ENCODE assay signal across 22 cellular contexts in the genomic region with DNA sequence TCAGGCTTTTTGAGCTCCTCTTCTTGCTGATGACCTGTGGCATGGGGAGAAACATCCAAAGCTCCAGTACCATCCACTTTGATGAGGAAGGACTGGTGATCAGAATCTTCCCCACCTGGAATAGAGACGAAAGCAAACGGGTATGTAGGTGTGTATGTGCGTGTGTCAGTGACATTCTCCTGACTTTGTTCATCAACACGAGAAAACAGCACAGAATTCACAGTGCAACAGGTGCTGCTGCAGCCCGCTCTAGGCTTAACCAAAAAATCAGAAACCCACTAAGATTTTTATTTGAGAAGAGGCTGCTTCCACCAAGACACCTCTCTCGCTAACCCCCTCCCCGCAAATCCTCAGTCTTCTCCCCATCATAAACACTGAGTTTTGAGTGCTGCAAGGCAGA. TPM values are rescaled to one million over a fixed set of nuclear protein-coding genes. Genes with fewer than 3 reads are reported as not detected.
"Had no signal": no experiment of that assay in that cellular context is flagged by ENCODE, and none has a peak within 500 bp of the region (broad histone marks: within the 10 kb centered on the region; RNA-seq: fewer than 3 reads in every experiment).

No MANE protein-coding gene starts in this region.

- DNase-seq: Karpas-422, KG1, MG63, NCI-H1092, NCI-H1105 treated with DMSO at 0.1 percent for 48 hours, NCI-H1417 treated with DMSO at 0.1 percent for 48 hours, NCI-H146, NCI-H1694 treated with DMSO at 0.1 percent for 48 hours, NCI-H2029, NCI-H2081 treated with DMSO at 0.1 percent for 48 hours, NCI-H2171, NCI-H226, NCI-H446, NCI-H510A, NCI-H69, NCI-H774, Right ventricle myocardium superior, RPMI8226, SIG-M5 had no signal

- H3K27ac ChIP-seq: SJSA1, SK-N-MC had no signal

- H3K36me3 ChIP-seq: MG63, SJSA1 had no signal

- H3K27me3 ChIP-seq: MG63 had no signal

- FAIRE-seq: RCC 7860 had no signal

- H3K4me3 ChIP-seq: MG63, SJSA1, SK-N-MC had no signal

- H3K9me3 ChIP-seq: MG63, SJSA1 had no signal

RNA-seq across cellular contexts. Expression of a gene that starts 8.1 kb away (rescaled TPM):
- total RNA-seq: Right ventricle myocardium superior, SJSA1 had no signal

RNA-seq across cellular contexts. Expression of a gene that starts 58.7 kb away (rescaled TPM):
- total RNA-seq: Right ventricle myocardium superior, SJSA1 had no signal

RNA-seq across cellular contexts. Expression of a gene that starts 58.9 kb away (rescaled TPM):
- total RNA-seq: Right ventricle myocardium superior had no signal
